In genomic region chr15:45163508-45163856, GRCh38 we compare ENCODE assay signal across 1 cellular context.
TF ChIP-seq lines count a peak whose summit lies in the region.

No MANE protein-coding gene starts in this region.

TF ChIP-seq in IMR-90, 13 proteins besides CTCF, POLR2A, EP300 and RAD21:
- TF ChIP-seq FOS (IDR thresholded peaks at IDR 0.05; ENCODE audit: low read depth, low read length) (no peak), RFX5 (IDR thresholded peaks at IDR 0.05; ENCODE audit: low read depth, low read length) (no peak), CHD1 (IDR thresholded peaks at IDR 0.05; ENCODE audit: low read depth, low read length) (no peak), MAZ (IDR thresholded peaks at IDR 0.05; ENCODE audit: borderline replicate concordance, low read depth, low read length) (no peak), NFE2L2 (IDR thresholded peaks at IDR 0.05; ENCODE audit: low read depth, low read length) (no peak), RCOR1 (IDR thresholded peaks at IDR 0.05; ENCODE audit: insufficient replicate concordance, low read length) (no peak), MXI1 (IDR thresholded peaks at IDR 0.05; ENCODE audit: borderline replicate concordance, low read depth, low read length) (no peak), BHLHE40 (IDR thresholded peaks at IDR 0.05; ENCODE audit: low read depth, low read length) (no peak), CEBPB (IDR thresholded peaks at IDR 0.05; ENCODE audit: low read depth, low read length) (no peak), SMC3 (IDR thresholded peaks at IDR 0.05; ENCODE audit: low read depth, low read length) (no peak), MAFK (IDR thresholded peaks at IDR 0.05; ENCODE audit: low read depth, low read length) (no peak)
- TF ChIP-seq, protein P1, sequence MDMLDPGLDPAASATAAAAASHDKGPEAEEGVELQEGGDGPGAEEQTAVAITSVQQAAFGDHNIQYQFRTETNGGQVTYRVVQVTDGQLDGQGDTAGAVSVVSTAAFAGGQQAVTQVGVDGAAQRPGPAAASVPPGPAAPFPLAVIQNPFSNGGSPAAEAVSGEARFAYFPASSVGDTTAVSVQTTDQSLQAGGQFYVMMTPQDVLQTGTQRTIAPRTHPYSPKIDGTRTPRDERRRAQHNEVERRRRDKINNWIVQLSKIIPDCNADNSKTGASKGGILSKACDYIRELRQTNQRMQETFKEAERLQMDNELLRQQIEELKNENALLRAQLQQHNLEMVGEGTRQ (IDR thresholded peaks at IDR 0.05; ENCODE audit: low read depth, low read length), result no peak
- TF ChIP-seq, protein P2, sequence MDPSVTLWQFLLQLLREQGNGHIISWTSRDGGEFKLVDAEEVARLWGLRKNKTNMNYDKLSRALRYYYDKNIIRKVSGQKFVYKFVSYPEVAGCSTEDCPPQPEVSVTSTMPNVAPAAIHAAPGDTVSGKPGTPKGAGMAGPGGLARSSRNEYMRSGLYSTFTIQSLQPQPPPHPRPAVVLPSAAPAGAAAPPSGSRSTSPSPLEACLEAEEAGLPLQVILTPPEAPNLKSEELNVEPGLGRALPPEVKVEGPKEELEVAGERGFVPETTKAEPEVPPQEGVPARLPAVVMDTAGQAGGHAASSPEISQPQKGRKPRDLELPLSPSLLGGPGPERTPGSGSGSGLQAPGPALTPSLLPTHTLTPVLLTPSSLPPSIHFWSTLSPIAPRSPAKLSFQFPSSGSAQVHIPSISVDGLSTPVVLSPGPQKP (IDR thresholded peaks at IDR 0.05; ENCODE audit: borderline replicate concordance, low read depth, low read length), result no peak
